ENCODE assay signal across 15 cellular contexts in the genomic region with DNA sequence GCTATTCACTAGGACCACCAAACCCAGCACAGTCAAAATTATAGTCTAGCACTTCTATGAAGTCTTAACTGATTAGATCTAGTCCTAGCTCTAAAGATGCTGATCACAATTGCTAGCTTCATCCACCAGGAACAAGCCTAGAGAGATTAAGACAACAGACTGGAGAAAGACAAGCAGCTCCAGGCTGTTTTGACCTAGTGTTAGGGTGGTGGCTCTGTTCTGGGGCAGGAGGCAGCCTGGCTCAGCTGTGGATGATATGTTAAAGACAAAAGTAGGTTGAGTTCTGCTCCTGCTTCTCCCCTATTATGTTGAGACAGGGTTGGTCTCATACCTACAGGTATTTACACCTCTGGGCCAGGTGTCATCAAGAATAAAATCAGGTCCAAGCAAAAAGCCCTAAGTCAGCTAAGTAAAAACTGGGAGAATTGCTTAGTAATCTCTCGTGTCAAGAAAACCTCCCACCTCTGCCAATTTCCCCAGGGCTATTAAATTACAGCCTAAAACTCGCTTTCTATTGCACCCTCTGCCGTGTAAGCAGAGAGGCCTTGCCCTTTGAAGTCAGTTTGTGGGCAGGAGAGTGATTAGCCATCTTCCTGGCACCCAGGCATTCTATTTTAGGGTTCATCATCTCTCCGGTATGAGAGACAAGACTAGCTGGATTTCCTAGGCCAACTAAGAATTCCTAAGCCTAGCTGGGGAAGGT. TPM values are rescaled to one million over a fixed set of nuclear protein-coding genes. Genes with fewer than 3 reads are reported as not detected.
DNase-seq lines count a peak whose midpoint lies in the region; ATAC-seq and TF ChIP-seq lines count a peak whose summit lies in the region.
"Had no signal": no experiment of that assay in that cellular context is flagged by ENCODE, and none has a peak within 500 bp of the region (broad histone marks: within the 10 kb centered on the region; RNA-seq: fewer than 3 reads in every experiment).

No MANE protein-coding gene starts in this region.

- peak; percentile 18 for DNase-seq in AG09319 (ENCODE audit: extremely low read depth, low read depth)
- peak; percentile 42 for DNase-seq in HS-5 (ENCODE audit: low read depth)
- peak; percentile 47 for DNase-seq in RWPE1 (ENCODE audit: low spot score)
- peak; percentile 71 for DNase-seq in fibroblast of peridontal ligament (ENCODE audit: extremely low read depth)
- no peak for DNase-seq in stimulated activated CD4-positive, alpha-beta T cell treated with anti-CD3 and anti-CD28 coated beads, Interleukin-4, amount 100 ng/mL, for 24 hours
- no peak for DNase-seq in stimulated activated CD4-positive, alpha-beta T cell treated with anti-CD3 and anti-CD28 coated beads, Interleukin-4, amount 100 ng/mL, for 4 hours
- no peak for DNase-seq in colonic mucosa
- DNase-seq: activated naive CD8-positive, alpha-beta T cell treated with anti-CD3 and anti-CD28 coated beads, Interleukin-2, amount 50 U/mL, for 24 hours; dermis blood vessel endothelial cell; naive B cell; right lobe of liver had no signal

- no peaks in the 10 kb centered on the region for H3K36me3 ChIP-seq in colonic mucosa
- H3K36me3 ChIP-seq: right lobe of liver had no signal

- H3K9me3 ChIP-seq in colonic mucosa: no peaks in the 10 kb centered on the region

- POLR2A ChIA-PET in RWPE1 (lab: Yijun Ruan, JAX; ENCODE audit: low non-redundant PET): no interaction called here

- no peak overlapping the region for H3K4me3 ChIP-seq in colonic mucosa
- H3K4me3 ChIP-seq: K562, right lobe of liver had no signal

- H3K4me1 ChIP-seq in colonic mucosa: no peaks in the 10 kb centered on the region
- H3K4me1 ChIP-seq: right lobe of liver had no signal

- TF ChIP-seq CTCF in AG09319 (IDR thresholded peaks at IDR 0.05; ENCODE audit: low read depth, low read length) (no peak), RWPE1 (conservative IDR thresholded peaks at IDR 0.05; ENCODE audit: low read depth) (no peak), colonic mucosa (IDR thresholded peaks at IDR 0.05) (no peak)

- H3K27ac ChIP-seq in RWPE1 (no peak overlapping the region), colonic mucosa (no peak overlapping the region)
- H3K27ac ChIP-seq: C4-2B, right lobe of liver had no signal

- CTCF ChIA-PET in RWPE1 (lab: Yijun Ruan, JAX): no interaction called here

- no peak for ATAC-seq in GM18502 (IDR thresholded peaks at IDR 0.05; ENCODE audit: poor library complexity, unreplicated experiment)
- ATAC-seq: activated naive CD8-positive, alpha-beta T cell treated with anti-CD3 and anti-CD28 coated beads, Interleukin-2, amount 50 U/mL, for 24 hours; K562; right lobe of liver had no signal

- H3K27me3 ChIP-seq in colonic mucosa: peaks cover 3% of the 10 kb centered on the region
- H3K27me3 ChIP-seq: right lobe of liver had no signal

- H3K9ac ChIP-seq in colonic mucosa (ENCODE audit: low read depth in 2 of 2, low read length in 2 of 2): no peak overlapping the region

- intact Hi-C loops in colonic mucosa (cut with DNase I): no loop called here

RNA-seq across cellular contexts. Expression of a gene that starts 39.9 kb away (rescaled TPM):
- under 1 TPM in 1 of 2 donors, not detected in 1; 0.74 TPM for total RNA-seq in colonic mucosa
- total RNA-seq: dermis blood vessel endothelial cell, kidney epithelial cell had no signal

Comparison
In these comparisons a context has a peak if more than half of its experiments do, and no peak if none do; other contexts are left out.
1. DNase-seq: peak in AG09319 (single experiment), HS-5 (single experiment), RWPE1 (single experiment) and fibroblast of peridontal ligament (single experiment); none in stimulated activated CD4-positive, alpha-beta T cell treated with anti-CD3 and anti-CD28 coated beads, Interleukin-4, amount 100 ng/mL, for 24 hours (single experiment), stimulated activated CD4-positive, alpha-beta T cell treated with anti-CD3 and anti-CD28 coated beads, Interleukin-4, amount 100 ng/mL, for 4 hours (0 of 2) and colonic mucosa (single experiment).